Comparison of ENCODE assay signal across 10 cellular contexts in genomic region chr3:108006077-108006675, GRCh38.
DNase-seq lines count a peak whose midpoint lies in the region; ATAC-seq, FAIRE-seq and TF ChIP-seq lines count a peak whose summit lies in the region.
"Had no signal": no experiment of that assay in that cellular context is flagged by ENCODE, and none has a peak within 500 bp of the region (broad histone marks: within the 10 kb centered on the region; RNA-seq: fewer than 3 reads in every experiment).

No MANE protein-coding gene starts in this region.

- POLR2A ChIA-PET in activated B cell treated with CpG ODN at 0.5 μM for 24 hours (lab: Charles Lee) = no interaction called here
- POLR2A ChIA-PET in activated CD8-positive, alpha-beta T cell treated with anti-CD3 and anti-CD28 coated beads for 36 hours (lab: Charles Lee) = interaction anchor here (0.8 kb wide), 1 partner anchor 18 kb away, joined by 3 read pairs; no protein-coding TSS in a partner anchor

- no peaks in the 10 kb centered on the region for H3F3A ChIP-seq in smooth muscle cell (ENCODE audit: low read depth)

- H3K4me2 ChIP-seq in smooth muscle cell = peak overlapping the region; percentile 1

- no peak overlapping the region for H3K27ac Mint-ChIP-seq in activated B cell treated with CpG ODN at 0.5 μM for 24 hours
- no peak overlapping the region for H3K27ac Mint-ChIP-seq in stimulated activated effector memory CD8-positive, alpha-beta T cell treated with anti-CD3 and anti-CD28 coated beads, Interleukin-12 subunit alpha, Interleukin-12 subunit beta, amount 100 ng/mL, for 72 hours
- H3K27ac Mint-ChIP-seq in activated CD8-positive, alpha-beta T cell treated with anti-CD3 and anti-CD28 coated beads for 36 hours = no peak overlapping the region

- H3K4me1 Mint-ChIP-seq in activated B cell treated with CpG ODN at 0.5 μM for 24 hours = peaks cover 40% of the 10 kb centered on the region
- H3K4me1 Mint-ChIP-seq in stimulated activated effector memory CD8-positive, alpha-beta T cell treated with anti-CD3 and anti-CD28 coated beads, Interleukin-12 subunit alpha, Interleukin-12 subunit beta, amount 100 ng/mL, for 72 hours = no peaks in the 10 kb centered on the region
- H3K4me1 Mint-ChIP-seq in activated CD8-positive, alpha-beta T cell treated with anti-CD3 and anti-CD28 coated beads for 36 hours (ENCODE audit: low read depth) = peaks cover 3% of the 10 kb centered on the region

- peaks cover 3% of the 10 kb centered on the region for H3K27me3 Mint-ChIP-seq in activated B cell treated with CpG ODN at 0.5 μM for 24 hours
- peaks cover 7% of the 10 kb centered on the region for H3K27me3 Mint-ChIP-seq in activated CD8-positive, alpha-beta T cell treated with anti-CD3 and anti-CD28 coated beads for 36 hours

- ATAC-seq in activated B cell treated with CpG ODN at 0.5 μM for 24 hours (ENCODE audit: low read depth) = peak; percentile 30
- peak; percentile 93 for ATAC-seq in left ventricle myocardium superior
- no peak for ATAC-seq in stimulated activated effector memory CD8-positive, alpha-beta T cell treated with anti-CD3 and anti-CD28 coated beads, Interleukin-12 subunit alpha, Interleukin-12 subunit beta, amount 100 ng/mL, for 72 hours
- ATAC-seq in activated CD8-positive, alpha-beta T cell treated with anti-CD3 and anti-CD28 coated beads for 36 hours = no peak

- no peaks in the 10 kb centered on the region for H3K9me3 Mint-ChIP-seq in activated B cell treated with CpG ODN at 0.5 μM for 24 hours
- H3K9me3 Mint-ChIP-seq in stimulated activated effector memory CD8-positive, alpha-beta T cell treated with anti-CD3 and anti-CD28 coated beads, Interleukin-12 subunit alpha, Interleukin-12 subunit beta, amount 100 ng/mL, for 72 hours = no peaks in the 10 kb centered on the region
- H3K9me3 Mint-ChIP-seq in activated CD8-positive, alpha-beta T cell treated with anti-CD3 and anti-CD28 coated beads for 36 hours = no peaks in the 10 kb centered on the region
- H3K9me3 Mint-ChIP-seq: neural crest cell had no signal

- H3K27me3 ChIP-seq in smooth muscle cell (ENCODE audit: low read depth) = no peaks in the 10 kb centered on the region

- H2AFZ ChIP-seq in smooth muscle cell (ENCODE audit: low read depth) = no peak overlapping the region

- TF ChIP-seq CTCF in activated B cell treated with CpG ODN at 0.5 μM for 24 hours (IDR thresholded peaks at IDR 0.05) = no peak
- no peak for TF ChIP-seq CTCF in smooth muscle cell (IDR thresholded peaks at IDR 0.05; ENCODE audit: borderline replicate concordance, insufficient read depth, poor library complexity, severe bottlenecking)
- TF ChIP-seq CTCF in activated CD8-positive, alpha-beta T cell treated with anti-CD3 and anti-CD28 coated beads for 36 hours (IDR thresholded peaks at IDR 0.05) = no peak

- H3K36me3 ChIP-seq in smooth muscle cell (ENCODE audit: low read depth) = no peaks in the 10 kb centered on the region

- H3K4me3 Mint-ChIP-seq in activated B cell treated with CpG ODN at 0.5 μM for 24 hours = peak overlapping the region; percentile 52
- H3K4me3 Mint-ChIP-seq in stimulated activated effector memory CD8-positive, alpha-beta T cell treated with anti-CD3 and anti-CD28 coated beads, Interleukin-12 subunit alpha, Interleukin-12 subunit beta, amount 100 ng/mL, for 72 hours = no peak overlapping the region
- H3K4me3 Mint-ChIP-seq in activated CD8-positive, alpha-beta T cell treated with anti-CD3 and anti-CD28 coated beads for 36 hours = no peak overlapping the region
- H3K4me3 Mint-ChIP-seq: neural crest cell had no signal

- H3K4me1 ChIP-seq in smooth muscle cell (ENCODE audit: low read depth) = no peaks in the 10 kb centered on the region

- no peak overlapping the region for H3K27ac ChIP-seq in smooth muscle cell (ENCODE audit: low read depth)

- H3K36me3 Mint-ChIP-seq in activated B cell treated with CpG ODN at 0.5 μM for 24 hours (ENCODE audit: low read depth) = no peaks in the 10 kb centered on the region
- no peaks in the 10 kb centered on the region for H3K36me3 Mint-ChIP-seq in stimulated activated effector memory CD8-positive, alpha-beta T cell treated with anti-CD3 and anti-CD28 coated beads, Interleukin-12 subunit alpha, Interleukin-12 subunit beta, amount 100 ng/mL, for 72 hours
- no peaks in the 10 kb centered on the region for H3K36me3 Mint-ChIP-seq in activated CD8-positive, alpha-beta T cell treated with anti-CD3 and anti-CD28 coated beads for 36 hours (ENCODE audit: low read depth)

- intact Hi-C loops in activated B cell treated with CpG ODN at 0.5 μM for 24 hours (cut with micrococcal nuclease) (no loop called here), left ventricle myocardium superior (cut with micrococcal nuclease) (no loop called here)
- intact Hi-C loops in activated CD8-positive, alpha-beta T cell treated with anti-CD3 and anti-CD28 coated beads for 36 hours (cut with micrococcal nuclease) = no loop called here

- no peak overlapping the region for H3K4me3 ChIP-seq in smooth muscle cell

- DNase-seq in HTR-8/SVneo (ENCODE audit: insufficient read length, low spot score) = peak; percentile 20
- DNase-seq in activated B cell treated with CpG ODN at 0.5 μM for 24 hours = no peak
- DNase-seq in left ventricle myocardium superior = peak; percentile 56
- DNase-seq in smooth muscle cell (lab: John Stamatoyannopoulos, UW; ENCODE audit: unreplicated experiment) = no peak
- DNase-seq in stimulated activated effector memory CD8-positive, alpha-beta T cell treated with anti-CD3 and anti-CD28 coated beads, Interleukin-12 subunit alpha, Interleukin-12 subunit beta, amount 100 ng/mL, for 72 hours (ENCODE audit: low spot score in 2 of 2) = no peak
- DNase-seq in activated CD8-positive, alpha-beta T cell treated with anti-CD3 and anti-CD28 coated beads for 36 hours = no peak
- DNase-seq in HCEC 1CT = no peak
- DNase-seq in T-helper 1 cell = no peak

- CTCF ChIA-PET in activated B cell treated with CpG ODN at 0.5 μM for 24 hours (lab: Charles Lee) = no interaction called here
- CTCF ChIA-PET in activated CD8-positive, alpha-beta T cell treated with anti-CD3 and anti-CD28 coated beads for 36 hours (lab: Charles Lee) = no interaction called here

- H3K9me3 ChIP-seq in smooth muscle cell (replicated peaks; ENCODE audit: low read depth) = no peaks in the 10 kb centered on the region

- no peaks in the 10 kb centered on the region for H4K20me1 ChIP-seq in smooth muscle cell (ENCODE audit: low read depth)

- no peak overlapping the region for H3K9ac ChIP-seq in smooth muscle cell (ENCODE audit: low read depth)

- no peak for FAIRE-seq in HTR-8/SVneo (lab: Jason Lieb, UNC)
- FAIRE-seq: G401.6 had no signal

- no peaks in the 10 kb centered on the region for H3K79me2 ChIP-seq in smooth muscle cell (ENCODE audit: low read depth)

- WGBS in smooth muscle cell (ENCODE audit: low lambda C conversion rate) = 38% methylated on average over 9 of the region's 9 CpGs

Comparison
In these comparisons a context has a peak if more than half of its experiments do, and no peak if none do; other contexts are left out.
1. DNase-seq: peak in HTR-8/SVneo (single experiment) and left ventricle myocardium superior (single experiment); none in activated B cell treated with CpG ODN at 0.5 μM for 24 hours (single experiment), smooth muscle cell (single experiment), stimulated activated effector memory CD8-positive, alpha-beta T cell treated with anti-CD3 and anti-CD28 coated beads, Interleukin-12 subunit alpha, Interleukin-12 subunit beta, amount 100 ng/mL, for 72 hours (0 of 2), activated CD8-positive, alpha-beta T cell treated with anti-CD3 and anti-CD28 coated beads for 36 hours (single experiment), HCEC 1CT (single experiment) and T-helper 1 cell (0 of 5).
2. ATAC-seq: peak in activated B cell treated with CpG ODN at 0.5 μM for 24 hours (single experiment) and left ventricle myocardium superior (single experiment); none in stimulated activated effector memory CD8-positive, alpha-beta T cell treated with anti-CD3 and anti-CD28 coated beads, Interleukin-12 subunit alpha, Interleukin-12 subunit beta, amount 100 ng/mL, for 72 hours (single experiment) and activated CD8-positive, alpha-beta T cell treated with anti-CD3 and anti-CD28 coated beads for 36 hours (single experiment).